ENCODE assay signal across 23 cellular contexts in genomic region chr11:82045748-82046457, GRCh38.
"Had no signal": no experiment of that assay in that cellular context is flagged by ENCODE, and none has a peak within 500 bp of the region (broad histone marks: within the 10 kb centered on the region; RNA-seq: fewer than 3 reads in every experiment).

No MANE protein-coding gene starts in this region.

- ATAC-seq: body of pancreas; gastroesophageal sphincter; naive thymus-derived CD4-positive, alpha-beta T cell; pancreas had no signal

- H3K4me1 Mint-ChIP-seq: activated B cell treated with CpG ODN at 0.5 μM for 24 hours; naive thymus-derived CD4-positive, alpha-beta T cell had no signal

- H3K4me3 Mint-ChIP-seq: activated B cell treated with CpG ODN at 0.5 μM for 24 hours; activated naive CD4-positive, alpha-beta T cell treated with anti-CD3 and anti-CD28 coated beads for 36 hours; naive thymus-derived CD4-positive, alpha-beta T cell had no signal

- H3K4me3 ChIP-seq: body of pancreas, colonic mucosa, esophagus squamous epithelium, gastroesophageal sphincter, hepatocyte, pancreas, prostate gland, smooth muscle cell, testis, transverse colon had no signal

- H3K27ac Mint-ChIP-seq: activated B cell treated with CpG ODN at 0.5 μM for 24 hours; activated naive CD4-positive, alpha-beta T cell treated with anti-CD3 and anti-CD28 coated beads for 36 hours; naive thymus-derived CD4-positive, alpha-beta T cell had no signal

- DNase-seq: activated B cell treated with CpG ODN at 0.5 μM for 24 hours; activated CD4-positive, alpha-beta T cell treated with anti-CD3 and anti-CD28 coated beads, Interleukin-2, amount 50 U/mL, for 4 hours; activated CD8-positive, alpha-beta memory T cell treated with anti-CD3 and anti-CD28 coated beads, Interleukin-2, amount 50 U/mL, for 4 hours; activated effector memory CD4-positive, alpha-beta T cell treated with Interleukin-2 at 50 U/mL for 16 hours; activated naive CD4-positive, alpha-beta T cell treated with anti-CD3 and anti-CD28 coated beads for 36 hours; body of pancreas; colonic mucosa; effector CD8-positive, alpha-beta T cell; esophagus squamous epithelium; naive thymus-derived CD4-positive, alpha-beta T cell; nucleus accumbens; pancreas; stimulated activated CD4-positive, alpha-beta T cell treated with anti-CD3 and anti-CD28 coated beads, Interleukin-1b, Interleukin-23, amount 100 ng/mL, for 48 hours; stimulated activated CD4-positive, alpha-beta T cell treated with anti-CD3 and anti-CD28 coated beads, Interleukin-4, amount 100 ng/mL, for 4 hours; stimulated activated CD8-positive, alpha-beta memory T cell treated with anti-CD3 and anti-CD28 coated beads, Interleukin-4, amount 100 ng/mL, for 48 hours; stimulated activated naive CD4-positive, alpha-beta T cell; T-helper 2 cell; testis; transverse colon had no signal
